In the genomic region with DNA sequence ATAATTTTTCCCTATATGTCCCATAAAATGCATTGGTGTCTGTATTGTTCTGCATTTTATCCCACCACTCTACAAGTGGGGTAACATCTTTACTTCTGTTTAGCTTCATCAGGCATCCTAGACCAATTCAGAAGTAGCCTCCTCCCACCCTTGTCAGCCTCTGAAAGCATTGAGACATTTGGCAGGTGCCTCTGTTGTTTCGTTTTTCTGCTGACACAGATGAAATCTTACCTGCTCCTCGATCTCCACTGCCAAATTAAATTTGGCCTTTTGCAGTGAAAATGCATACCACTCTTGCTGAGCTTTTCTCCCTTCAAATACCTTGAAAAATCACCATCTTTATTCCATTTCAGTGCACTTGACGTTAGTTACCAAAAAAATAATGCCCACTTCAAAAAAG, we compare ENCODE assay signal across 24 cellular contexts.
"Had no signal": no experiment of that assay in that cellular context is flagged by ENCODE, and none has a peak within 500 bp of the region (broad histone marks: within the 10 kb centered on the region; RNA-seq: fewer than 3 reads in every experiment).

No MANE protein-coding gene starts in this region.

- H3K4me3 ChIP-seq: adrenal gland, breast epithelium, dorsolateral prefrontal cortex, esophagus muscularis mucosa, spleen, thoracic aorta, upper lobe of left lung had no signal

- H3K9me3 ChIP-seq: adrenal gland, breast epithelium, esophagus muscularis mucosa, spleen, thoracic aorta, upper lobe of left lung had no signal

- H3K36me3 ChIP-seq: adrenal gland, breast epithelium, esophagus muscularis mucosa, spleen, thoracic aorta, upper lobe of left lung had no signal

- ATAC-seq: activated naive CD4-positive, alpha-beta T cell treated with anti-CD3 and anti-CD28 coated beads, Interleukin-2, amount 50 U/mL, for 72 hours; activated T-helper 17 cell treated with anti-CD3 and anti-CD28 coated beads, Interleukin-2, amount 50 U/mL, for 72 hours; effector memory CD8-positive, alpha-beta T cell; left ventricle myocardium superior; naive thymus-derived CD8-positive, alpha-beta T cell had no signal

- FAIRE-seq: colon, frontal cortex, TTC549 had no signal

- H3K4me1 ChIP-seq: breast epithelium had no signal

- H3K27ac ChIP-seq: adrenal gland, breast epithelium, dorsolateral prefrontal cortex, spleen, thoracic aorta, upper lobe of left lung had no signal

- DNase-seq: activated CD4-positive, alpha-beta T cell treated with anti-CD3 and anti-CD28 coated beads for 1 hour; activated CD8-positive, alpha-beta memory T cell treated with anti-CD3 and anti-CD28 coated beads, Interleukin-2, amount 50 U/mL, for 4 hours; activated T-cell treated with anti-CD3 and anti-CD28 coated beads, Interleukin-2, amount 50 U/mL, for 24 hours; adrenal gland; dorsolateral prefrontal cortex; effector memory CD8-positive, alpha-beta T cell; hippocampal formation; kidney glomerular epithelial cell; left ventricle myocardium superior; mammary epithelial cell; naive thymus-derived CD8-positive, alpha-beta T cell; retina; spleen; stimulated activated CD4-positive, alpha-beta T cell treated with anti-CD3 and anti-CD28 coated beads, Interleukin-4, amount 100 ng/mL, for 1 hour; stimulated activated naive CD4-positive, alpha-beta T cell; upper lobe of left lung had no signal

- H3K27me3 ChIP-seq: adrenal gland, breast epithelium, dorsolateral prefrontal cortex, esophagus muscularis mucosa, spleen, upper lobe of left lung had no signal
